Comparison of ENCODE assay signal across 36 cellular contexts in the genomic region with DNA sequence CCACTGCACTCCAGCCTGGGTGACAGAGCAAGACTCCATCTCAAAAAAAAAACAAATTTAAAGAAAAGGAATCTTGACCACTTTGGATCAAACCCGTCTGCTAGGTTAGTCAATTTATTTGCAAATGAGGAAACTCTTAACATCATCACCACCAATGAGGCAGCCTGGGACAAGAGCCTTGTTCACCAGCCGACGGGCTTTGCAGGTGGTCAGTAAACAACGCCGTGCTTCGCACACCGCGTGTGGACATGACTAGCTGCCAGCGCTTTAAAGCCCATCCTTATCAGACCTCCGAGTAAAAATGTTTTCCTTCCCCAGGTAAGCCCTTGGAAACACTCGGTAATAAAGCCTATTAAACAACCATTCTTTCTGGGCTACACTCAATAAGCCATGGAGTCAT.
"Had no signal": no experiment of that assay in that cellular context is flagged by ENCODE, and none has a peak within 500 bp of the region (broad histone marks: within the 10 kb centered on the region; RNA-seq: fewer than 3 reads in every experiment).

No MANE protein-coding gene starts in this region.

- H3K36me3 Mint-ChIP-seq: activated CD4-positive, alpha-beta memory T cell treated with anti-CD3 and anti-CD28 coated beads for 36 hours; activated CD8-positive, alpha-beta memory T cell treated with anti-CD3 and anti-CD28 coated beads, Interleukin-2, amount 10 ng/mL, durations not matched to agents 7 days and 5 days; activated naive CD4-positive, alpha-beta T cell treated with anti-CD3 and anti-CD28 coated beads, Interleukin-2, amount 50 U/mL, for 24 hours; activated naive CD8-positive, alpha-beta T cell treated with anti-CD3 and anti-CD28 coated beads for 36 hours had no signal

- H3K27me3 Mint-ChIP-seq: activated naive CD4-positive, alpha-beta T cell treated with anti-CD3 and anti-CD28 coated beads, Interleukin-2, amount 50 U/mL, for 24 hours; T-helper 17 cell had no signal

- H3K36me3 ChIP-seq: adrenal gland, breast epithelium, cardiac muscle cell, esophagus squamous epithelium, gastroesophageal sphincter, heart right ventricle, WERI-Rb-1 had no signal

- H3K4me3 ChIP-seq: adrenal gland, breast epithelium, cardiac muscle cell, esophagus squamous epithelium, gastroesophageal sphincter, heart right ventricle had no signal

- H3K4me3 Mint-ChIP-seq: activated B cell treated with CpG ODN at 0.5 μM for 24 hours; activated CD4-positive, alpha-beta memory T cell treated with anti-CD3 and anti-CD28 coated beads for 36 hours; activated CD4-positive, alpha-beta T cell treated with anti-CD3 and anti-CD28 coated beads, Interleukin-2, amount 10 ng/mL, durations not matched to agents 24 days and 14 days; activated CD8-positive, alpha-beta memory T cell treated with anti-CD3 and anti-CD28 coated beads, Interleukin-2, amount 10 ng/mL, durations not matched to agents 7 days and 5 days; activated CD8-positive, alpha-beta T cell treated with anti-CD3 and anti-CD28 coated beads, Interleukin-2, amount 10 ng/mL, durations not matched to agents 7 days and 5 days; activated naive CD4-positive, alpha-beta T cell treated with anti-CD3 and anti-CD28 coated beads for 36 hours; activated naive CD4-positive, alpha-beta T cell treated with anti-CD3 and anti-CD28 coated beads, Interleukin-2, amount 50 U/mL, for 24 hours; activated naive CD8-positive, alpha-beta T cell treated with anti-CD3 and anti-CD28 coated beads for 36 hours; activated naive CD8-positive, alpha-beta T cell treated with anti-CD3 and anti-CD28 coated beads, Interleukin-2, amount 50 U/mL, for 24 hours; activated T-helper 1 cell treated with anti-CD3 and anti-CD28 coated beads, Interleukin-12 subunit alpha, Interleukin-12 subunit beta, Interleukin-2, Interleukin-4 antibody, amounts not matched to agents 30 ng/mL and 10 ng/mL and 1 ng/mL, durations not matched to agents 14 hours and 24 hours and 36 hours; brain; T-helper 17 cell; T-helper 2 cell treated with Interferon-gamma antibody and Interleukin-4, amounts not matched to agents 5 μg/mL and 100 μg/mL, for 36 hours had no signal

- H3K9me3 Mint-ChIP-seq: activated B cell treated with CpG ODN at 0.5 μM for 24 hours; activated CD4-positive, alpha-beta memory T cell treated with anti-CD3 and anti-CD28 coated beads for 36 hours; activated CD4-positive, alpha-beta T cell treated with anti-CD3 and anti-CD28 coated beads, Interleukin-2, amount 10 ng/mL, durations not matched to agents 24 days and 14 days; activated naive CD4-positive, alpha-beta T cell treated with anti-CD3 and anti-CD28 coated beads for 36 hours; activated naive CD4-positive, alpha-beta T cell treated with anti-CD3 and anti-CD28 coated beads, Interleukin-2, amount 50 U/mL, for 24 hours; activated naive CD8-positive, alpha-beta T cell treated with anti-CD3 and anti-CD28 coated beads for 36 hours; activated naive CD8-positive, alpha-beta T cell treated with anti-CD3 and anti-CD28 coated beads, Interleukin-2, amount 50 U/mL, for 24 hours; activated T-helper 1 cell treated with anti-CD3 and anti-CD28 coated beads, Interleukin-12 subunit alpha, Interleukin-12 subunit beta, Interleukin-2, Interleukin-4 antibody, amounts not matched to agents 30 ng/mL and 10 ng/mL and 1 ng/mL, durations not matched to agents 14 hours and 24 hours and 36 hours; T-helper 2 cell treated with Interferon-gamma antibody and Interleukin-4, amounts not matched to agents 5 μg/mL and 100 μg/mL, for 36 hours had no signal

- H3K4me1 ChIP-seq: breast epithelium had no signal

- H3K27ac ChIP-seq: breast epithelium, cardiac muscle cell, epithelial cell of prostate, esophagus squamous epithelium, gastroesophageal sphincter, heart right ventricle, WERI-Rb-1 had no signal

- H3K27me3 ChIP-seq: adrenal gland, breast epithelium, cardiac muscle cell, esophagus squamous epithelium, gastroesophageal sphincter, heart right ventricle had no signal

- DNase-seq: activated B cell treated with CpG ODN at 0.5 μM for 24 hours; activated CD4-positive, alpha-beta memory T cell treated with anti-CD3 and anti-CD28 coated beads for 36 hours; activated CD4-positive, alpha-beta T cell treated with anti-CD3 and anti-CD28 coated beads, Interleukin-2, amount 10 ng/mL, durations not matched to agents 24 days and 14 days; activated CD8-positive, alpha-beta memory T cell treated with anti-CD3 and anti-CD28 coated beads, Interleukin-2, amount 10 ng/mL, durations not matched to agents 7 days and 5 days; activated CD8-positive, alpha-beta memory T cell treated with anti-CD3 and anti-CD28 coated beads, Interleukin-2, amount 50 U/mL, for 4 hours; activated CD8-positive, alpha-beta T cell treated with anti-CD3 and anti-CD28 coated beads, Interleukin-2, amount 10 ng/mL, durations not matched to agents 7 days and 5 days; activated effector memory CD4-positive, alpha-beta T cell treated with anti-CD3 and anti-CD28 coated beads, Interleukin-2, amount 50 U/mL, for 16 hours; activated naive CD4-positive, alpha-beta T cell treated with anti-CD3 and anti-CD28 coated beads for 36 hours; activated naive CD8-positive, alpha-beta T cell treated with anti-CD3 and anti-CD28 coated beads for 36 hours; activated naive CD8-positive, alpha-beta T cell treated with anti-CD3 and anti-CD28 coated beads, Interleukin-2, amount 50 U/mL, for 24 hours; activated T-cell treated with anti-CD3 and anti-CD28 coated beads, Interleukin-2, amount 50 U/mL, for 1 hour; activated T-cell treated with anti-CD3 and anti-CD28 coated beads, Interleukin-2, amount 50 U/mL, for 48 hours; adrenal gland; amygdala; aorta; central memory CD4-positive, alpha-beta T cell; cerebellar nuclear complex; cortex of kidney; dermis blood vessel endothelial cell; effector CD4-positive, alpha-beta T cell; esophagus squamous epithelium; foreskin melanocyte; heart right ventricle; T-helper 1 cell; T-helper 17 cell; T1000; WERI-Rb-1 had no signal

- H3K4me1 Mint-ChIP-seq: activated CD4-positive, alpha-beta T cell treated with anti-CD3 and anti-CD28 coated beads, Interleukin-2, amount 10 ng/mL, durations not matched to agents 24 days and 14 days; activated naive CD4-positive, alpha-beta T cell treated with anti-CD3 and anti-CD28 coated beads, Interleukin-2, amount 50 U/mL, for 24 hours; activated naive CD8-positive, alpha-beta T cell treated with anti-CD3 and anti-CD28 coated beads, Interleukin-2, amount 50 U/mL, for 24 hours; brain had no signal

- H3K27ac Mint-ChIP-seq: activated B cell treated with CpG ODN at 0.5 μM for 24 hours; activated CD4-positive, alpha-beta memory T cell treated with anti-CD3 and anti-CD28 coated beads for 36 hours; activated CD4-positive, alpha-beta T cell treated with anti-CD3 and anti-CD28 coated beads, Interleukin-2, amount 10 ng/mL, durations not matched to agents 24 days and 14 days; activated CD8-positive, alpha-beta memory T cell treated with anti-CD3 and anti-CD28 coated beads, Interleukin-2, amount 10 ng/mL, durations not matched to agents 7 days and 5 days; activated CD8-positive, alpha-beta T cell treated with anti-CD3 and anti-CD28 coated beads, Interleukin-2, amount 10 ng/mL, durations not matched to agents 7 days and 5 days; activated naive CD4-positive, alpha-beta T cell treated with anti-CD3 and anti-CD28 coated beads for 36 hours; activated naive CD4-positive, alpha-beta T cell treated with anti-CD3 and anti-CD28 coated beads, Interleukin-2, amount 50 U/mL, for 24 hours; activated naive CD8-positive, alpha-beta T cell treated with anti-CD3 and anti-CD28 coated beads for 36 hours; activated naive CD8-positive, alpha-beta T cell treated with anti-CD3 and anti-CD28 coated beads, Interleukin-2, amount 50 U/mL, for 24 hours; activated T-helper 1 cell treated with anti-CD3 and anti-CD28 coated beads, Interleukin-12 subunit alpha, Interleukin-12 subunit beta, Interleukin-2, Interleukin-4 antibody, amounts not matched to agents 30 ng/mL and 10 ng/mL and 1 ng/mL, durations not matched to agents 14 hours and 24 hours and 36 hours; activated T-helper 2 cell treated with anti-CD3 and anti-CD28 coated beads, Interferon-gamma antibody, Interleukin-2, Interleukin-4, amounts not matched to agents 10 μg/mL and 5 μg/mL and 100 μg/mL, durations not matched to agents 14 hours and 24 hours and 36 hours; brain; T-helper 17 cell; T-helper 2 cell treated with Interferon-gamma antibody and Interleukin-4, amounts not matched to agents 5 μg/mL and 100 μg/mL, for 36 hours had no signal

- H3K9me3 ChIP-seq: adrenal gland, breast epithelium, esophagus squamous epithelium, gastroesophageal sphincter, heart right ventricle had no signal
